Comparison of ENCODE assay signal across 23 cellular contexts in the genomic region with DNA sequence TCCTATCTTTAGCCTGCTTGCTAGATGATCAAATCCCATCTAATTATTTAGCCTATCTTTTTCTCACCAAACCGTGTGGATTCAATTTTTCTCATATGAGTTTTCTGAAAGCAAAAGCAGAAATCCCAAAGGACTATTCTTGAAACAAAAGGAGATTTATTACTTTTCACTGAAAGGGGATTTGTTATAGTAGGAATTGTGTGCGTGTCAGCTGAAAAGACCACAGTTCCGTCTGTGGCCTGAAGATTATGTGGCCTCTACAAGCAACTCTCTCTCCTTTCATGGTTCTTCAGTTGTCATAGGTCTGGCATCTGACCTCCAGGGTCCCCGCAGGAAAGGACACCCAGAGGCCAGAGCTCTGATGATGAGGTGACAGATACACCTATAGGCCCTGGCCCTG.
DNase-seq lines count a peak whose midpoint lies in the region; TF ChIP-seq lines count a peak whose summit lies in the region.
"Had no signal": no experiment of that assay in that cellular context is flagged by ENCODE, and none has a peak within 500 bp of the region (broad histone marks: within the 10 kb centered on the region; RNA-seq: fewer than 3 reads in every experiment).

No MANE protein-coding gene starts in this region.

- no peaks in the 10 kb centered on the region for H3K9me3 Mint-ChIP-seq in activated CD4-positive, alpha-beta T cell treated with anti-CD3 and anti-CD28 coated beads, Interleukin-2, amount 10 ng/mL, durations not matched to agents 24 days and 14 days
- no peaks in the 10 kb centered on the region for H3K9me3 Mint-ChIP-seq in neural crest cell
- H3K9me3 Mint-ChIP-seq: CD4-positive, alpha-beta T cell; CD8-positive, alpha-beta T cell had no signal

- no peak overlapping the region for H3K4me3 ChIP-seq in Peyer's patch
- H3K4me3 ChIP-seq: A549; BLaER1 treated with 17β-estradiol and CSF1 and Interleukin-3, amounts not matched to agents 10 nM and 100 nM; GM12878 had no signal

- in situ Hi-C loops in SK-MEL-5 (cut with HindIII; ENCODE audit: low pct_unique_long_range_greater_than_20kb, low sequenced_read_pairs), result no loop called here

- peak; percentile 43 for DNase-seq in activated CD4-positive, alpha-beta T cell treated with anti-CD3 and anti-CD28 coated beads, Interleukin-2, amount 10 ng/mL, durations not matched to agents 24 days and 14 days
- no peak for DNase-seq in activated CD4-positive, alpha-beta T cell treated with anti-CD3 and anti-CD28 coated beads for 4 hours
- DNase-seq in SK-MEL-5 (ENCODE audit: low read depth, low spot score), result peak; percentile 52
- DNase-seq in neural crest cell (ENCODE audit: low read depth, low spot score), result no peak
- no peak for DNase-seq in Peyer's patch
- DNase-seq in NCI-H1436 (lab: John Stamatoyannopoulos, UW), result no peak
- DNase-seq: AML-193; CD4-positive, alpha-beta T cell; CD8-positive, alpha-beta T cell; COR-L47; DMS 273 treated with DMSO at 0.1 percent for 48 hours; DMS153; DMS53; DMS79; DND-41; EL; GDM1 had no signal

- no peak for TF ChIP-seq POLR2A in Peyer's patch (IDR thresholded peaks at IDR 0.05)

- no peaks in the 10 kb centered on the region for H3K36me3 ChIP-seq in Peyer's patch
- H3K36me3 ChIP-seq: BLaER1 treated with 17β-estradiol and CSF1 and Interleukin-3, amounts not matched to agents 10 nM and 100 nM had no signal

- H3K27me3 ChIP-seq in Peyer's patch, result no peaks in the 10 kb centered on the region
- H3K27me3 ChIP-seq: BLaER1 treated with 17β-estradiol and CSF1 and Interleukin-3, amounts not matched to agents 10 nM and 100 nM had no signal

- intact Hi-C loops in activated CD4-positive, alpha-beta T cell treated with anti-CD3 and anti-CD28 coated beads, Interleukin-2, amount 10 ng/mL, durations not matched to agents 24 days and 14 days (cut with micrococcal nuclease), result no loop called here

- H3K36me3 Mint-ChIP-seq in activated CD4-positive, alpha-beta T cell treated with anti-CD3 and anti-CD28 coated beads, Interleukin-2, amount 10 ng/mL, durations not matched to agents 24 days and 14 days (ENCODE audit: low read depth), result no peaks in the 10 kb centered on the region
- H3K36me3 Mint-ChIP-seq in neural crest cell (ENCODE audit: low read depth), result no peaks in the 10 kb centered on the region
- H3K36me3 Mint-ChIP-seq: CD8-positive, alpha-beta T cell had no signal

- no peaks in the 10 kb centered on the region for H3K4me1 Mint-ChIP-seq in activated CD4-positive, alpha-beta T cell treated with anti-CD3 and anti-CD28 coated beads, Interleukin-2, amount 10 ng/mL, durations not matched to agents 24 days and 14 days
- peaks cover 15% of the 10 kb centered on the region for H3K4me1 Mint-ChIP-seq in neural crest cell
- H3K4me1 Mint-ChIP-seq: B cell had no signal

- H3K27me3 Mint-ChIP-seq in activated CD4-positive, alpha-beta T cell treated with anti-CD3 and anti-CD28 coated beads, Interleukin-2, amount 10 ng/mL, durations not matched to agents 24 days and 14 days, result peaks cover 8% of the 10 kb centered on the region
- no peaks in the 10 kb centered on the region for H3K27me3 Mint-ChIP-seq in neural crest cell (ENCODE audit: low read depth)
- H3K27me3 Mint-ChIP-seq: B cell had no signal

- TF ChIP-seq CTCF in neural crest cell (conservative IDR thresholded peaks at IDR 0.05), result no peak
- TF ChIP-seq CTCF in Peyer's patch (IDR thresholded peaks at IDR 0.05), result no peak

- no peak overlapping the region for H3K27ac Mint-ChIP-seq in activated CD4-positive, alpha-beta T cell treated with anti-CD3 and anti-CD28 coated beads, Interleukin-2, amount 10 ng/mL, durations not matched to agents 24 days and 14 days
- peak overlapping the region; percentile 82 for H3K27ac Mint-ChIP-seq in neural crest cell (ENCODE audit: unreplicated experiment)
- H3K27ac Mint-ChIP-seq: B cell; CD4-positive, alpha-beta T cell; CD8-positive, alpha-beta T cell had no signal

- H3K27ac ChIP-seq in Peyer's patch, result no peak overlapping the region
- H3K27ac ChIP-seq: 22Rv1; A549; BLaER1 treated with 17β-estradiol and CSF1 and Interleukin-3, amounts not matched to agents 10 nM and 100 nM; C4-2B had no signal

- H3K9me3 ChIP-seq in Peyer's patch, result no peaks in the 10 kb centered on the region
- H3K9me3 ChIP-seq: A549; BLaER1 treated with 17β-estradiol and CSF1 and Interleukin-3, amounts not matched to agents 10 nM and 100 nM had no signal

- no peaks in the 10 kb centered on the region for H3K4me1 ChIP-seq in Peyer's patch
- H3K4me1 ChIP-seq: A549; BLaER1 treated with 17β-estradiol and CSF1 and Interleukin-3, amounts not matched to agents 10 nM and 100 nM had no signal

- no peak overlapping the region for H3K4me3 Mint-ChIP-seq in activated CD4-positive, alpha-beta T cell treated with anti-CD3 and anti-CD28 coated beads, Interleukin-2, amount 10 ng/mL, durations not matched to agents 24 days and 14 days
- no peak overlapping the region for H3K4me3 Mint-ChIP-seq in neural crest cell
- H3K4me3 Mint-ChIP-seq: B cell; CD4-positive, alpha-beta T cell; CD8-positive, alpha-beta T cell had no signal

Comparison
In these comparisons a context has a peak if more than half of its experiments do, and no peak if none do; other contexts are left out.
1. DNase-seq: peak in activated CD4-positive, alpha-beta T cell treated with anti-CD3 and anti-CD28 coated beads, Interleukin-2, amount 10 ng/mL, durations not matched to agents 24 days and 14 days (single experiment) and SK-MEL-5 (single experiment); none in activated CD4-positive, alpha-beta T cell treated with anti-CD3 and anti-CD28 coated beads for 4 hours (0 of 2), neural crest cell (single experiment), Peyer's patch (0 of 3) and NCI-H1436 (single experiment).